Comparison of ENCODE assay signal across 17 cellular contexts in genomic region chr17:39767147-39767546, GRCh38. TPM values are rescaled to one million over a fixed set of nuclear protein-coding genes. Genes with fewer than 3 reads are reported as not detected.
A peak's percentile ranks its signal among the peaks of the same experiment; 100 is the strongest.
DNase-seq lines count a peak whose midpoint lies in the region; ATAC-seq, FAIRE-seq and TF ChIP-seq lines count a peak whose summit lies in the region.
"Had no signal": no experiment of that assay in that cellular context is flagged by ENCODE, and none has a peak within 500 bp of the region (broad histone marks: within the 10 kb centered on the region; RNA-seq: fewer than 3 reads in every experiment).

No MANE protein-coding gene starts in this region.

- no peak overlapping the region for H3K27ac ChIP-seq in CD8-positive, alpha-beta memory T cell (ENCODE audit: low read depth, low read length)
- H3K27ac ChIP-seq in HepG2 (ENCODE audit: extremely low read length, insufficient read depth, low read length): no peak overlapping the region
- H3K27ac ChIP-seq in sigmoid colon: no peak overlapping the region
- H3K27ac ChIP-seq: C4-2B, esophagus muscularis mucosa, parathyroid adenoma had no signal

- TF ChIP-seq POLR2A in HepG2 (IDR thresholded peaks at IDR 0.05; ENCODE audit: insufficient read depth in 1 of 2, low read depth in 2 of 2, low read length in 2 of 2) (no peak), sigmoid colon (IDR thresholded peaks at IDR 0.05) (no peak)

- DNase-seq in CD8-positive, alpha-beta memory T cell: no peak
- DNase-seq in GM18507 (ENCODE audit: extremely low spot score, insufficient read length, low read depth): no peak
- peak; percentile 43 for DNase-seq in activated CD8-positive, alpha-beta T cell treated with anti-CD3 and anti-CD28 coated beads for 36 hours
- no peak for DNase-seq in naive thymus-derived CD8-positive, alpha-beta T cell
- DNase-seq in HepG2 (ENCODE audit: low spot score): no peak
- no peak for DNase-seq in sigmoid colon
- DNase-seq: dermis blood vessel endothelial cell, heart right ventricle, MM.1S, NCI-H2029, NCI-H524 treated with DMSO at 0.1 percent for 48 hours, PC-3 had no signal

- H4K20me1 ChIP-seq in HepG2 (ENCODE audit: insufficient read depth, low read length): no peaks in the 10 kb centered on the region

- no peak overlapping the region for H3K4me3 ChIP-seq in CD8-positive, alpha-beta memory T cell (ENCODE audit: low read length)
- H3K4me3 ChIP-seq in HepG2 (replicated peaks in 1 of 3; ENCODE audit: insufficient read depth in 1 of 3, low read depth in 2 of 3, low read length in 3 of 3): no peak overlapping the region
- H3K4me3 ChIP-seq in sigmoid colon: no peak overlapping the region
- H3K4me3 ChIP-seq: esophagus muscularis mucosa, heart right ventricle had no signal

- FAIRE-seq in GM18507 (lab: Jason Lieb, UNC) (peak; percentile 87), HepG2 (lab: Jason Lieb, UNC) (no peak)

- H2AFZ ChIP-seq in HepG2 (ENCODE audit: low read length): no peak overlapping the region
- H2AFZ ChIP-seq: parathyroid adenoma had no signal

- H3K9ac ChIP-seq in HepG2 (ENCODE audit: insufficient read depth, low read depth, low read length): no peak overlapping the region
- H3K9ac ChIP-seq: parathyroid adenoma had no signal

- H3K9me3 ChIP-seq in CD8-positive, alpha-beta memory T cell (ENCODE audit: low read length): no peaks in the 10 kb centered on the region
- no peaks in the 10 kb centered on the region for H3K9me3 ChIP-seq in HepG2 (ENCODE audit: low read length)
- no peaks in the 10 kb centered on the region for H3K9me3 ChIP-seq in sigmoid colon
- H3K9me3 ChIP-seq: esophagus muscularis mucosa, heart right ventricle had no signal

- H3K36me3 ChIP-seq in CD8-positive, alpha-beta memory T cell (ENCODE audit: insufficient read depth, low read length): peaks cover 32% of the 10 kb centered on the region
- H3K36me3 ChIP-seq in HepG2 (replicated peaks in 1 of 2; ENCODE audit: control insufficient read depth in 1 of 2, insufficient read depth in 2 of 2, low read length in 2 of 2) (no peaks in the 10 kb centered on the region), sigmoid colon (no peaks in the 10 kb centered on the region)
- H3K36me3 ChIP-seq: esophagus muscularis mucosa had no signal

- no peak for TF ChIP-seq CTCF in activated CD8-positive, alpha-beta T cell treated with anti-CD3 and anti-CD28 coated beads for 36 hours (IDR thresholded peaks at IDR 0.05)
- TF ChIP-seq CTCF in HepG2 (CRISPR knock-in tag; IDR thresholded peaks at IDR 0.05): no peak
- TF ChIP-seq CTCF in sigmoid colon (IDR thresholded peaks at IDR 0.05): no peak

- BruUV-seq in HepG2 (replicated peaks; lab: Mats Ljungman, UMichigan): no TSS peak

- 7% methylated on average over 3 of the region's 3 CpGs for WGBS in HepG2 (ENCODE audit: low lambda C conversion rate)
- WGBS in sigmoid colon, 2 donors: 56 to 67% methylated on average over 3 of the region's 3 CpGs

- H3K4me1 Mint-ChIP-seq in CD8-positive, alpha-beta memory T cell: peaks cover 84 to 95% (median 93%) of the 10 kb centered on the region in 3 donors
- peaks cover 89% of the 10 kb centered on the region for H3K4me1 Mint-ChIP-seq in activated CD8-positive, alpha-beta T cell treated with anti-CD3 and anti-CD28 coated beads for 36 hours (ENCODE audit: low read depth)
- H3K4me1 Mint-ChIP-seq in naive thymus-derived CD8-positive, alpha-beta T cell: peaks cover 43 to 94% (median 89%) of the 10 kb centered on the region in 4 donors

- no peaks in the 10 kb centered on the region for H3K79me2 ChIP-seq in HepG2 (ENCODE audit: insufficient read depth, low read length)
- H3K79me2 ChIP-seq: parathyroid adenoma had no signal

- intact Hi-C loops in activated CD8-positive, alpha-beta T cell treated with anti-CD3 and anti-CD28 coated beads for 36 hours (cut with micrococcal nuclease): no loop called here
- intact Hi-C loops in HepG2 (cut with micrococcal nuclease; ENCODE audit: unreplicated experiment): no loop called here
- intact Hi-C loops in sigmoid colon (cut with DNase I): no loop called here

- H3K27ac Mint-ChIP-seq in CD8-positive, alpha-beta memory T cell: peak overlapping the region; percentile 85 to 99 (median 95)
- H3K27ac Mint-ChIP-seq in activated CD8-positive, alpha-beta T cell treated with anti-CD3 and anti-CD28 coated beads for 36 hours: peak overlapping the region; percentile 90
- peak overlapping the region; percentile 86 to 100 (median 96) for H3K27ac Mint-ChIP-seq in naive thymus-derived CD8-positive, alpha-beta T cell

- H3K4me1 ChIP-seq in CD8-positive, alpha-beta memory T cell (ENCODE audit: insufficient read depth, low read length): peaks cover 87% of the 10 kb centered on the region
- H3K4me1 ChIP-seq in HepG2 (ENCODE audit: insufficient read depth, low read length): peaks cover 18% of the 10 kb centered on the region
- H3K4me1 ChIP-seq in sigmoid colon: no peaks in the 10 kb centered on the region
- H3K4me1 ChIP-seq: esophagus muscularis mucosa, heart right ventricle had no signal

- peak overlapping the region; percentile 40 to 98 (median 72) for H3K4me3 Mint-ChIP-seq in CD8-positive, alpha-beta memory T cell
- H3K4me3 Mint-ChIP-seq in activated CD8-positive, alpha-beta T cell treated with anti-CD3 and anti-CD28 coated beads for 36 hours: peak overlapping the region; percentile 16
- H3K4me3 Mint-ChIP-seq in naive thymus-derived CD8-positive, alpha-beta T cell: peak overlapping the region; percentile 14 to 89 (median 67)

- in situ Hi-C loops in HepG2 (cut with HindIII; ENCODE audit: extremely low pct_ligation_motif_present, low pct_unique_long_range_greater_than_20kb): no loop called here

- TF ChIP-seq EP300 in HepG2 (IDR thresholded peaks at IDR 0.05; ENCODE audit: low read depth in 2 of 2, low read length in 2 of 2): no peak
- TF ChIP-seq EP300 in HepG2 (CRISPR knock-in tag; IDR thresholded peaks at IDR 0.05; ENCODE audit: borderline replicate concordance): no peak
- TF ChIP-seq EP300 in sigmoid colon (IDR thresholded peaks at IDR 0.05): no peak

- peaks cover 26 to 85% (median 47%) of the 10 kb centered on the region in 3 donors for H3K36me3 Mint-ChIP-seq in CD8-positive, alpha-beta memory T cell
- H3K36me3 Mint-ChIP-seq in activated CD8-positive, alpha-beta T cell treated with anti-CD3 and anti-CD28 coated beads for 36 hours (ENCODE audit: low read depth): peaks cover 82% of the 10 kb centered on the region
- peaks cover 22 to 76% (median 56%) of the 10 kb centered on the region in 3 donors for H3K36me3 Mint-ChIP-seq in naive thymus-derived CD8-positive, alpha-beta T cell

- no peaks in the 10 kb centered on the region for H3K27me3 Mint-ChIP-seq in CD8-positive, alpha-beta memory T cell
- H3K27me3 Mint-ChIP-seq in activated CD8-positive, alpha-beta T cell treated with anti-CD3 and anti-CD28 coated beads for 36 hours: no peaks in the 10 kb centered on the region
- no peaks in the 10 kb centered on the region for H3K27me3 Mint-ChIP-seq in naive thymus-derived CD8-positive, alpha-beta T cell

- ATAC-seq in activated CD8-positive, alpha-beta T cell treated with anti-CD3 and anti-CD28 coated beads for 36 hours: no peak
- no peak for ATAC-seq in naive thymus-derived CD8-positive, alpha-beta T cell
- ATAC-seq in GM19395 (IDR thresholded peaks at IDR 0.05; ENCODE audit: unreplicated experiment) (no peak), HepG2 (no peak)
- ATAC-seq: heart right ventricle, PC-3 had no signal

- no peak overlapping the region for H3K4me2 ChIP-seq in HepG2 (ENCODE audit: low read depth, low read length)

- no peaks in the 10 kb centered on the region for H3K27me3 ChIP-seq in CD8-positive, alpha-beta memory T cell (ENCODE audit: insufficient read depth, low read length, poor library complexity, severe bottlenecking)
- H3K27me3 ChIP-seq in HepG2 (ENCODE audit: control insufficient read depth in 1 of 2, insufficient read depth in 2 of 2, low read length in 2 of 2) (peaks cover 1 to 46% of the 10 kb centered on the region in 2 experiments), sigmoid colon (peaks cover 0 to 2% (median 0%) of the 10 kb centered on the region in 3 donors)

- POLR2A ChIA-PET in CD8-positive, alpha-beta memory T cell (lab: Charles Lee): interaction anchor here (0.7 to 1.1 kb wide), 3 partner anchors 8 to 72 kb away, joined by 3 to 4 read pairs (median 3); no protein-coding TSS in a partner anchor
- POLR2A ChIA-PET in activated CD8-positive, alpha-beta T cell treated with anti-CD3 and anti-CD28 coated beads for 36 hours (lab: Charles Lee): interaction anchor here (0.9 to 1.4 kb wide), 3 partner anchors 7 to 159 kb away, joined by 3 to 4 read pairs (median 4); no protein-coding TSS in a partner anchor
- POLR2A ChIA-PET in naive thymus-derived CD8-positive, alpha-beta T cell (lab: Charles Lee): interaction anchor here (1.2 to 1.9 kb wide), 4 partner anchors 10 to 54 kb away, joined by 3 to 6 read pairs (median 5); no protein-coding TSS in a partner anchor
- POLR2A ChIA-PET in HepG2 (lab: Yijun Ruan, JAX): no interaction called here

- CTCF ChIA-PET in CD8-positive, alpha-beta memory T cell (lab: Charles Lee): interaction anchor here (1.3 kb wide), 1 partner anchor 37 kb away, joined by 3 read pairs; no protein-coding TSS in a partner anchor
- CTCF ChIA-PET in activated CD8-positive, alpha-beta T cell treated with anti-CD3 and anti-CD28 coated beads for 36 hours (lab: Charles Lee): interaction anchor here (1.0 to 1.1 kb wide), 5 partner anchors 9 to 145 kb away, joined by 3 to 5 read pairs (median 4); partner anchors contain the start of gene IKZF3
- CTCF ChIA-PET in HepG2 (lab: Yijun Ruan, JAX; ENCODE audit: low intra/inter-chr PET ratio, low total read pairs): no interaction called here

- no peaks in the 10 kb centered on the region for H3K9me3 Mint-ChIP-seq in CD8-positive, alpha-beta memory T cell
- no peaks in the 10 kb centered on the region for H3K9me3 Mint-ChIP-seq in activated CD8-positive, alpha-beta T cell treated with anti-CD3 and anti-CD28 coated beads for 36 hours
- no peaks in the 10 kb centered on the region for H3K9me3 Mint-ChIP-seq in naive thymus-derived CD8-positive, alpha-beta T cell

- no peak for TF ChIP-seq RAD21 in HepG2 (CRISPR knock-in tag; IDR thresholded peaks at IDR 0.05)

RNA-seq across cellular contexts. Expression of gene GRB7, which starts 29.4 kb away (rescaled TPM):
- total RNA-seq in CD8-positive, alpha-beta memory T cell: not detected
- polyA plus RNA-seq in CD8-positive, alpha-beta memory T cell: not detected
- 1 to 10 TPM in 1 of 2 experiments, not detected in 1; 1.2 TPM for total RNA-seq in activated CD8-positive, alpha-beta T cell treated with anti-CD3 and anti-CD28 coated beads for 36 hours
- not detected for total RNA-seq in naive thymus-derived CD8-positive, alpha-beta T cell
- not detected for polyA plus RNA-seq in naive thymus-derived CD8-positive, alpha-beta T cell
- total RNA-seq in HepG2 (2016; rRNA removed; fragmentation: Illumina TruSeq; extraction: Trizol) (41.7 and 60.2 TPM in 2 replicates), sigmoid colon (under 1 TPM in 1 of 4 donors, not detected in 3; under 0.01 TPM)
- total RNA-seq in HepG2 (2016; cell fraction: cytosol; rRNA removed; fragmentation: Illumina TruSeq; extraction: Trizol; ENCODE audit: low read depth): 17.9 and 20.4 TPM in 2 replicates
- 38.5 and 64.6 TPM in 2 replicates for total RNA-seq in HepG2 (2016; cell fraction: insoluble cytoplasmic fraction; rRNA removed; fragmentation: Illumina TruSeq; extraction: Trizol)
- 31.4 and 31.5 TPM in 2 replicates for total RNA-seq in HepG2 (2016; cell fraction: membrane; rRNA removed; fragmentation: Illumina TruSeq; extraction: Trizol)
- 57.0 and 59.4 TPM in 2 replicates for total RNA-seq in HepG2 (2016; cell fraction: nucleus; rRNA removed; fragmentation: Illumina TruSeq; extraction: Trizol)
- polyA plus RNA-seq in HepG2 (2011; rRNA removed) (77.7 and 92.3 TPM in 2 replicates), sigmoid colon (10 to 100 TPM; 13.2 to 17.9 (median 13.2) TPM)
- polyA plus RNA-seq in HepG2 (2011; cell fraction: cytosol; rRNA removed): 36.7 and 60.1 TPM in 2 replicates
- 319 and 344 TPM in 2 replicates for polyA plus RNA-seq in HepG2 (2011; cell fraction: nucleus; rRNA removed)
- polyA plus RNA-seq in HepG2 (2012): 60.9 and 73.8 TPM in 2 replicates
- 8.5 and 8.6 TPM in 2 replicates for polyA plus RNA-seq in HepG2 (2016; cell fraction: cytosol; fragmentation: Illumina TruSeq; extraction: Trizol; ENCODE audit: low read depth)
- 45.6 and 58.3 TPM in 2 replicates for polyA plus RNA-seq in HepG2 (2016; cell fraction: insoluble cytoplasmic fraction; fragmentation: Illumina TruSeq; extraction: Trizol; ENCODE audit: low read depth)
- 13.3 and 14.8 TPM in 2 replicates for polyA plus RNA-seq in HepG2 (2016; cell fraction: membrane; fragmentation: Illumina TruSeq; extraction: Trizol; ENCODE audit: low read depth)
- polyA plus RNA-seq in HepG2 (2016; cell fraction: nucleus; fragmentation: Illumina TruSeq; extraction: Trizol; ENCODE audit: insufficient read depth, low read depth): 147 and 156 TPM in 2 replicates
- polyA minus RNA-seq in HepG2 (2011; rRNA and poly(A)+ RNA removed; ENCODE audit: low replicate concordance): 9.1 and 160 TPM in 2 replicates
- 55.8 and 65.9 TPM in 2 replicates for polyA minus RNA-seq in HepG2 (2011; cell fraction: cytosol; rRNA and poly(A)+ RNA removed)
- 80.7 and 95.9 TPM in 2 replicates for polyA minus RNA-seq in HepG2 (2011; cell fraction: nucleus; rRNA and poly(A)+ RNA removed)
- total RNA-seq: HT1080 had no signal

RNA-seq across cellular contexts. Expression of gene MIEN1, which starts 36.8 kb away (rescaled TPM):
- 10 to 100 TPM; 42.3 to 46.2 TPM for total RNA-seq in CD8-positive, alpha-beta memory T cell
- polyA plus RNA-seq in CD8-positive, alpha-beta memory T cell: 114 TPM
- total RNA-seq in activated CD8-positive, alpha-beta T cell treated with anti-CD3 and anti-CD28 coated beads for 36 hours: 10 to 100 TPM; 32.5 to 34.0 TPM
- 10 to 100 TPM; 28.9 to 33.2 TPM for total RNA-seq in naive thymus-derived CD8-positive, alpha-beta T cell
- 10 to 100 TPM; 75.6 to 81.6 (median 76.7) TPM for polyA plus RNA-seq in naive thymus-derived CD8-positive, alpha-beta T cell
- total RNA-seq in HepG2 (2016; rRNA removed; fragmentation: Illumina TruSeq; extraction: Trizol) (40.6 and 48.6 TPM in 2 replicates), sigmoid colon (10 to 100 TPM; 52.4 to 65.5 (median 54.8) TPM)
- total RNA-seq in HepG2 (2016; cell fraction: cytosol; rRNA removed; fragmentation: Illumina TruSeq; extraction: Trizol; ENCODE audit: low read depth): 50.1 and 73.7 TPM in 2 replicates
- total RNA-seq in HepG2 (2016; cell fraction: insoluble cytoplasmic fraction; rRNA removed; fragmentation: Illumina TruSeq; extraction: Trizol): 43.9 and 49.0 TPM in 2 replicates
- 66.3 and 82.4 TPM in 2 replicates for total RNA-seq in HepG2 (2016; cell fraction: membrane; rRNA removed; fragmentation: Illumina TruSeq; extraction: Trizol)
- 18.4 and 23.7 TPM in 2 replicates for total RNA-seq in HepG2 (2016; cell fraction: nucleus; rRNA removed; fragmentation: Illumina TruSeq; extraction: Trizol)
- polyA plus RNA-seq in HepG2 (2011; rRNA removed) (56.6 and 68.2 TPM in 2 replicates), sigmoid colon (100 to 1,000 TPM in 2 of 3 donors, 10 to 100 TPM in 1; 86.3 to 226 (median 195) TPM)
- 62.1 and 67.0 TPM in 2 replicates for polyA plus RNA-seq in HepG2 (2011; cell fraction: cytosol; rRNA removed)
- polyA plus RNA-seq in HepG2 (2011; cell fraction: nucleus; rRNA removed): 27.3 and 39.8 TPM in 2 replicates
- polyA plus RNA-seq in HepG2 (2012): 38.6 and 44.5 TPM in 2 replicates
- polyA plus RNA-seq in HepG2 (2016; cell fraction: cytosol; fragmentation: Illumina TruSeq; extraction: Trizol; ENCODE audit: low read depth): 106 and 131 TPM in 2 replicates
- 73.3 and 81.4 TPM in 2 replicates for polyA plus RNA-seq in HepG2 (2016; cell fraction: insoluble cytoplasmic fraction; fragmentation: Illumina TruSeq; extraction: Trizol; ENCODE audit: low read depth)
- polyA plus RNA-seq in HepG2 (2016; cell fraction: membrane; fragmentation: Illumina TruSeq; extraction: Trizol; ENCODE audit: low read depth): 100 and 131 TPM in 2 replicates
- polyA plus RNA-seq in HepG2 (2016; cell fraction: nucleus; fragmentation: Illumina TruSeq; extraction: Trizol; ENCODE audit: insufficient read depth, low read depth): 45.4 and 54.1 TPM in 2 replicates
- polyA minus RNA-seq in HepG2 (2011; rRNA and poly(A)+ RNA removed; ENCODE audit: low replicate concordance): 30.0 and 48.1 TPM in 2 replicates
- 11.5 and 16.0 TPM in 2 replicates for polyA minus RNA-seq in HepG2 (2011; cell fraction: cytosol; rRNA and poly(A)+ RNA removed)
- polyA minus RNA-seq in HepG2 (2011; cell fraction: nucleus; rRNA and poly(A)+ RNA removed): 10.6 and 14.7 TPM in 2 replicates

Comparison
In these comparisons a context has a peak if more than half of its experiments do, and no peak if none do; other contexts are left out.
1. H3K4me3 Mint-ChIP-seq: peak in every context shown above with its lines; median percentile 72 in CD8-positive, alpha-beta memory T cell; 67 in naive thymus-derived CD8-positive, alpha-beta T cell; 16 in activated CD8-positive, alpha-beta T cell treated with anti-CD3 and anti-CD28 coated beads for 36 hours.
2. RNA of gene GRB7, which starts 29.4 kb away (total RNA-seq): 17.9 to 64.6 TPM in HepG2; 1.2 TPM in activated CD8-positive, alpha-beta T cell treated with anti-CD3 and anti-CD28 coated beads for 36 hours, not detected in CD8-positive, alpha-beta memory T cell, not detected in naive thymus-derived CD8-positive, alpha-beta T cell and under 0.01 TPM in sigmoid colon; every median in the first group is over 4 times any median in the second.
3. Peak in every context shown above with its lines, with median percentiles within 50 percentile points of each other: H3K27ac Mint-ChIP-seq.